8 cellular contexts compared by ENCODE assay signal in genomic region chr6:27831434-27832081, GRCh38.
DNase-seq lines count a peak whose midpoint lies in the region; ATAC-seq and TF ChIP-seq lines count a peak whose summit lies in the region.
"Not testable (repeated sequence)": the region's sequence is repeated elsewhere in the genome, so short reads cannot be mapped to it uniquely, and the experiment has no call there.

No MANE protein-coding gene starts in this region.

- DNase-seq in NCI-H1105 treated with DMSO at 0.1 percent for 48 hours (lab: John Stamatoyannopoulos, UW) (peak; percentile 74), cardiac muscle cell (ENCODE audit: low read depth in 1 of 2, low spot score in 1 of 2) (peak; percentile 53 to 56), pons (ENCODE audit: low spot score) (peak; percentile 46), aorta (peak; percentile 85 to 87)

- not testable (repeated sequence) for H3K27me3 ChIP-seq in SU-DHL-6 (ENCODE audit: low read length); cardiac muscle cell; aorta (ENCODE audit: control insufficient read depth in 1 of 2, insufficient read depth in 2 of 2, low read length in 1 of 2)

- not testable (repeated sequence) for H3K9me2 ChIP-seq in SU-DHL-6 (replicated peaks; ENCODE audit: insufficient read depth, low read length)

- H3K4me1 ChIP-seq in cardiac muscle cell (ENCODE audit: low read depth) = peaks cover 21% of the 10 kb centered on the region
- H3K4me1 ChIP-seq in aorta (ENCODE audit: control insufficient read depth in 1 of 2, insufficient read depth in 2 of 2, low read length in 2 of 2) = not testable (repeated sequence)

- H3K9me3 Mint-ChIP-seq in activated naive CD8-positive, alpha-beta T cell (ENCODE audit: low read depth) = not testable (repeated sequence)

- peak overlapping the region; percentile 96 for H3K27ac Mint-ChIP-seq in activated naive CD8-positive, alpha-beta T cell

- 4% methylated on average over 22 of the region's 26 CpGs for WGBS in aorta, 2 donors

- intact Hi-C loops in aorta (cut with DNase I) = not testable (repeated sequence)

- H3F3A ChIP-seq in SU-DHL-6 (ENCODE audit: insufficient read depth) = peaks cover 45% of the 10 kb centered on the region

- not testable (repeated sequence) for H2AFZ ChIP-seq in SU-DHL-6 (ENCODE audit: low read depth, low read length, severe bottlenecking)

- peaks cover 19% of the 10 kb centered on the region for H3K79me2 ChIP-seq in SU-DHL-6 (ENCODE audit: insufficient read depth, low read length)

- H3K27me3 Mint-ChIP-seq in activated naive CD8-positive, alpha-beta T cell = not testable (repeated sequence)

- H4K20me1 ChIP-seq in SU-DHL-6 (ENCODE audit: low read depth, low read length) = not testable (repeated sequence)

- peak overlapping the region; percentile 96 for H3K4me3 Mint-ChIP-seq in activated naive CD8-positive, alpha-beta T cell

- peaks cover 35% of the 10 kb centered on the region for H3K4me1 Mint-ChIP-seq in activated naive CD8-positive, alpha-beta T cell (ENCODE audit: low read depth)

- H3K9me3 ChIP-seq in SU-DHL-6 (ENCODE audit: insufficient read depth, low read length); cardiac muscle cell (ENCODE audit: low read depth); aorta (ENCODE audit: control insufficient read depth, low read length): not testable (repeated sequence)

- H3K4me3 ChIP-seq in SU-DHL-6 (ENCODE audit: insufficient read depth, low read length, poor library complexity, severe bottlenecking) = not testable (repeated sequence)
- H3K4me3 ChIP-seq in cardiac muscle cell (peak overlapping the region; percentile 70), aorta (ENCODE audit: low read length in 2 of 2) (peak overlapping the region in 1 of 2 donors; percentile 36)

- peak; percentile 59 for ATAC-seq in GM18858 (IDR thresholded peaks at IDR 0.05; ENCODE audit: unreplicated experiment)
- peak; percentile 86 for ATAC-seq in HG02885 (IDR thresholded peaks at IDR 0.05; ENCODE audit: poor library complexity, unreplicated experiment)
- ATAC-seq in aorta (ENCODE audit: low FRiP score) = peak; percentile 97

- H3K36me3 ChIP-seq in SU-DHL-6 (ENCODE audit: low read length); cardiac muscle cell; aorta (ENCODE audit: control insufficient read depth in 1 of 2, insufficient read depth in 2 of 2, low read length in 1 of 2): not testable (repeated sequence)

- H3K36me3 Mint-ChIP-seq in activated naive CD8-positive, alpha-beta T cell = not testable (repeated sequence)

- peak overlapping the region; percentile 45 for H3K4me2 ChIP-seq in SU-DHL-6 (ENCODE audit: low read depth, low read length, poor library complexity, severe bottlenecking)

- peak overlapping the region; percentile 30 for H3K9ac ChIP-seq in SU-DHL-6 (ENCODE audit: low read length)

- H3K27ac ChIP-seq in SU-DHL-6 (ENCODE audit: low read depth, low read length) (peak overlapping the region; percentile 88), cardiac muscle cell (peak overlapping the region; percentile 42)
- H3K27ac ChIP-seq in aorta (ENCODE audit: low read depth in 1 of 2, low read length in 2 of 2) = not testable (repeated sequence)

- TF ChIP-seq CTCF in SU-DHL-6 (IDR thresholded peaks at IDR 0.05; ENCODE audit: insufficient read depth, low read length, poor library complexity, severe bottlenecking); cardiac muscle cell (IDR thresholded peaks at IDR 0.05; ENCODE audit: low read depth, low read length): not testable (repeated sequence)
